ENCODE assay signal across 1 cellular context in genomic region chr15:62477929-62478328, GRCh38.
TF ChIP-seq lines count a peak whose summit lies in the region.

No MANE protein-coding gene starts in this region.

TF ChIP-seq in H1, 55 proteins besides CTCF, POLR2A, EP300 and RAD21 (continued from another document):
- TF ChIP-seq E2F6 (IDR thresholded peaks at IDR 0.05) (no peak), SUZ12 (IDR thresholded peaks at IDR 0.05; ENCODE audit: low read length) (no peak), TAF7 (optimal IDR thresholded peaks at IDR 0.05; ENCODE audit: borderline replicate concordance, low read depth, low read length) (no peak), JUN (IDR thresholded peaks at IDR 0.05; ENCODE audit: low read depth, low read length) (no peak), RBBP5 (IDR thresholded peaks at IDR 0.05; ENCODE audit: borderline replicate concordance, low read depth, low read length) (no peak)
